Comparison of ENCODE assay signal across 20 cellular contexts in genomic region chr5:149298857-149299404, GRCh38. TPM values are rescaled to one million over a fixed set of nuclear protein-coding genes. Genes with fewer than 3 reads are reported as not detected.
A peak's percentile ranks its signal among the peaks of the same experiment; 100 is the strongest.
DNase-seq lines count a peak whose midpoint lies in the region; ATAC-seq and TF ChIP-seq lines count a peak whose summit lies in the region.
"Had no signal": no experiment of that assay in that cellular context is flagged by ENCODE, and none has a peak within 500 bp of the region (broad histone marks: within the 10 kb centered on the region; RNA-seq: fewer than 3 reads in every experiment).

No MANE protein-coding gene starts in this region.

- H3K27ac ChIP-seq in lung (ENCODE audit: low read depth in 1 of 2, low read length in 1 of 2), result peak overlapping the region; percentile 64 to 88
- no peak overlapping the region for H3K27ac ChIP-seq in aorta (ENCODE audit: low read depth in 1 of 2, low read length in 2 of 2)
- no peak overlapping the region for H3K27ac ChIP-seq in substantia nigra (ENCODE audit: low read depth, low read length, poor library complexity, severe bottlenecking)
- H3K27ac ChIP-seq: pancreas, VCaP had no signal

- TF ChIP-seq CTCF in endothelial cell (IDR thresholded peaks at IDR 0.05; ENCODE audit: unreplicated experiment) (no peak), lung (IDR thresholded peaks at IDR 0.05; ENCODE audit: control extremely low read depth, extremely low read depth) (no peak)

- peak overlapping the region; percentile 20 for H3K4me3 Mint-ChIP-seq in activated naive CD4-positive, alpha-beta T cell treated with anti-CD3 and anti-CD28 coated beads, Interleukin-2, amount 50 U/mL, for 24 hours
- no peak overlapping the region for H3K4me3 Mint-ChIP-seq in activated naive CD4-positive, alpha-beta T cell treated with anti-CD3 and anti-CD28 coated beads for 36 hours
- peak overlapping the region; percentile 45 for H3K4me3 Mint-ChIP-seq in endothelial cell (ENCODE audit: unreplicated experiment)
- H3K4me3 Mint-ChIP-seq in stimulated activated effector memory CD8-positive, alpha-beta T cell treated with anti-CD3 and anti-CD28 coated beads, Interleukin-12 subunit alpha, Interleukin-12 subunit beta, amount 100 ng/mL, for 72 hours, result no peak overlapping the region
- H3K4me3 Mint-ChIP-seq: activated CD8-positive, alpha-beta T cell treated with anti-CD3 and anti-CD28 coated beads for 36 hours; CD4-positive, CD25-positive, alpha-beta regulatory T cell had no signal

- no peak for DNase-seq in activated naive CD4-positive, alpha-beta T cell treated with anti-CD3 and anti-CD28 coated beads for 36 hours
- DNase-seq in endothelial cell (ENCODE audit: low spot score) (peak; percentile 72), lung (ENCODE audit: low spot score) (no peak), aorta (no peak), substantia nigra (lab: John Stamatoyannopoulos, UW) (no peak)
- no peak for DNase-seq in stimulated activated effector memory CD8-positive, alpha-beta T cell treated with anti-CD3 and anti-CD28 coated beads, Interleukin-12 subunit alpha, Interleukin-12 subunit beta, amount 100 ng/mL, for 72 hours (ENCODE audit: low spot score in 2 of 2)
- DNase-seq: 8988T; activated CD8-positive, alpha-beta T cell treated with anti-CD3 and anti-CD28 coated beads for 36 hours; amniotic stem cell; CD4-positive, CD25-positive, alpha-beta regulatory T cell; DND-41; glutamatergic neuron; NCI-H2107; NCI-H526 treated with DMSO at 0.1 percent for 48 hours; pancreas; PC-3 had no signal

- peaks cover 56% of the 10 kb centered on the region for H3K4me1 Mint-ChIP-seq in activated naive CD4-positive, alpha-beta T cell treated with anti-CD3 and anti-CD28 coated beads, Interleukin-2, amount 50 U/mL, for 24 hours
- peaks cover 55% of the 10 kb centered on the region for H3K4me1 Mint-ChIP-seq in activated naive CD4-positive, alpha-beta T cell treated with anti-CD3 and anti-CD28 coated beads for 36 hours (ENCODE audit: low read depth)
- H3K4me1 Mint-ChIP-seq in endothelial cell (ENCODE audit: unreplicated experiment), result peaks cover 84% of the 10 kb centered on the region
- no peaks in the 10 kb centered on the region for H3K4me1 Mint-ChIP-seq in stimulated activated effector memory CD8-positive, alpha-beta T cell treated with anti-CD3 and anti-CD28 coated beads, Interleukin-12 subunit alpha, Interleukin-12 subunit beta, amount 100 ng/mL, for 72 hours

- H3K9me3 Mint-ChIP-seq in activated naive CD4-positive, alpha-beta T cell treated with anti-CD3 and anti-CD28 coated beads, Interleukin-2, amount 50 U/mL, for 24 hours, result no peaks in the 10 kb centered on the region
- no peaks in the 10 kb centered on the region for H3K9me3 Mint-ChIP-seq in activated naive CD4-positive, alpha-beta T cell treated with anti-CD3 and anti-CD28 coated beads for 36 hours
- H3K9me3 Mint-ChIP-seq in endothelial cell (ENCODE audit: unreplicated experiment), result no peaks in the 10 kb centered on the region
- H3K9me3 Mint-ChIP-seq in stimulated activated effector memory CD8-positive, alpha-beta T cell treated with anti-CD3 and anti-CD28 coated beads, Interleukin-12 subunit alpha, Interleukin-12 subunit beta, amount 100 ng/mL, for 72 hours, result no peaks in the 10 kb centered on the region
- H3K9me3 Mint-ChIP-seq: activated CD8-positive, alpha-beta T cell treated with anti-CD3 and anti-CD28 coated beads for 36 hours; CD4-positive, CD25-positive, alpha-beta regulatory T cell had no signal

- no peaks in the 10 kb centered on the region for H3K27me3 ChIP-seq in lung (ENCODE audit: control insufficient read depth, insufficient read depth)
- no peaks in the 10 kb centered on the region for H3K27me3 ChIP-seq in aorta (ENCODE audit: control insufficient read depth in 1 of 2, insufficient read depth in 2 of 2, low read length in 1 of 2)
- H3K27me3 ChIP-seq: pancreas had no signal

- peak overlapping the region; percentile 10 for H3K27ac Mint-ChIP-seq in activated naive CD4-positive, alpha-beta T cell treated with anti-CD3 and anti-CD28 coated beads, Interleukin-2, amount 50 U/mL, for 24 hours
- H3K27ac Mint-ChIP-seq in activated naive CD4-positive, alpha-beta T cell treated with anti-CD3 and anti-CD28 coated beads for 36 hours, result no peak overlapping the region
- peak overlapping the region; percentile 98 for H3K27ac Mint-ChIP-seq in endothelial cell (ENCODE audit: unreplicated experiment)
- no peak overlapping the region for H3K27ac Mint-ChIP-seq in stimulated activated effector memory CD8-positive, alpha-beta T cell treated with anti-CD3 and anti-CD28 coated beads, Interleukin-12 subunit alpha, Interleukin-12 subunit beta, amount 100 ng/mL, for 72 hours
- H3K27ac Mint-ChIP-seq: activated CD8-positive, alpha-beta T cell treated with anti-CD3 and anti-CD28 coated beads for 36 hours; CD4-positive, CD25-positive, alpha-beta regulatory T cell had no signal

- H3K9me3 ChIP-seq in lung (ENCODE audit: control insufficient read depth in 2 of 2, insufficient read depth in 1 of 2, low read length in 1 of 2) (no peaks in the 10 kb centered on the region), aorta (ENCODE audit: control insufficient read depth, low read length) (no peaks in the 10 kb centered on the region)
- H3K9me3 ChIP-seq: pancreas had no signal

- ATAC-seq in lung (ENCODE audit: insufficient read depth, low FRiP score) (no peak), aorta (ENCODE audit: low FRiP score) (peak; percentile 31), HG02970 (IDR thresholded peaks at IDR 0.05; ENCODE audit: low FRiP score, unreplicated experiment) (no peak)
- ATAC-seq in stimulated activated effector memory CD8-positive, alpha-beta T cell treated with anti-CD3 and anti-CD28 coated beads, Interleukin-12 subunit alpha, Interleukin-12 subunit beta, amount 100 ng/mL, for 72 hours, result no peak
- ATAC-seq: pancreas, PC-3, SK-N-SH treated with all-trans-retinoic acid at 6 μM for 48 hours had no signal

- 22 to 34% methylated on average over 10 of the region's 10 CpGs for WGBS in lung, 2 donors
- WGBS in aorta, 2 donors, result 61 to 65% methylated on average over 10 of the region's 10 CpGs

- intact Hi-C loops in activated naive CD4-positive, alpha-beta T cell treated with anti-CD3 and anti-CD28 coated beads for 36 hours (cut with micrococcal nuclease), result loop anchor here (2.0 to 5.0 kb wide), 2 partner anchors 60 to 133 kb away; partner anchors contain the start of gene PCYOX1L
- intact Hi-C loops in aorta (cut with DNase I), result no loop called here

- H3K4me1 ChIP-seq in lung (ENCODE audit: control insufficient read depth in 2 of 2, insufficient read depth in 2 of 2, low read length in 2 of 2) (peaks cover 26 to 35% of the 10 kb centered on the region in 2 donors), aorta (ENCODE audit: control insufficient read depth in 1 of 2, insufficient read depth in 2 of 2, low read length in 2 of 2) (no peaks in the 10 kb centered on the region)
- H3K4me1 ChIP-seq: pancreas had no signal

- CTCF ChIA-PET in activated naive CD4-positive, alpha-beta T cell treated with anti-CD3 and anti-CD28 coated beads for 36 hours (lab: Charles Lee), result interaction anchor here (0.6 to 1.3 kb wide), 3 partner anchors 18 to 374 kb away, joined by 3 to 5 read pairs (median 3); no protein-coding TSS in a partner anchor

- H3K4me3 ChIP-seq in lung, result no peak overlapping the region
- no peak overlapping the region for H3K4me3 ChIP-seq in aorta (ENCODE audit: low read length in 2 of 2)
- H3K4me3 ChIP-seq: pancreas had no signal

- H3K36me3 Mint-ChIP-seq in activated naive CD4-positive, alpha-beta T cell treated with anti-CD3 and anti-CD28 coated beads, Interleukin-2, amount 50 U/mL, for 24 hours, result no peaks in the 10 kb centered on the region
- H3K36me3 Mint-ChIP-seq in activated naive CD4-positive, alpha-beta T cell treated with anti-CD3 and anti-CD28 coated beads for 36 hours (ENCODE audit: low read depth), result no peaks in the 10 kb centered on the region
- peaks cover 37% of the 10 kb centered on the region for H3K36me3 Mint-ChIP-seq in endothelial cell (ENCODE audit: low read depth, unreplicated experiment)
- no peaks in the 10 kb centered on the region for H3K36me3 Mint-ChIP-seq in stimulated activated effector memory CD8-positive, alpha-beta T cell treated with anti-CD3 and anti-CD28 coated beads, Interleukin-12 subunit alpha, Interleukin-12 subunit beta, amount 100 ng/mL, for 72 hours
- H3K36me3 Mint-ChIP-seq: CD4-positive, CD25-positive, alpha-beta regulatory T cell had no signal

- H3K36me3 ChIP-seq in lung (ENCODE audit: control insufficient read depth in 2 of 2, insufficient read depth in 2 of 2, low read length in 2 of 2) (no peaks in the 10 kb centered on the region), aorta (ENCODE audit: control insufficient read depth in 1 of 2, insufficient read depth in 2 of 2, low read length in 1 of 2) (no peaks in the 10 kb centered on the region)
- H3K36me3 ChIP-seq: pancreas had no signal

- H3K27me3 Mint-ChIP-seq in activated naive CD4-positive, alpha-beta T cell treated with anti-CD3 and anti-CD28 coated beads, Interleukin-2, amount 50 U/mL, for 24 hours, result no peaks in the 10 kb centered on the region
- H3K27me3 Mint-ChIP-seq in activated naive CD4-positive, alpha-beta T cell treated with anti-CD3 and anti-CD28 coated beads for 36 hours (ENCODE audit: low read depth), result no peaks in the 10 kb centered on the region
- peaks cover 12% of the 10 kb centered on the region for H3K27me3 Mint-ChIP-seq in endothelial cell (ENCODE audit: unreplicated experiment)
- H3K27me3 Mint-ChIP-seq: activated CD8-positive, alpha-beta T cell treated with anti-CD3 and anti-CD28 coated beads for 36 hours had no signal

RNA-seq across cellular contexts. Expression of gene AFAP1L1, which starts 27.3 kb away (rescaled TPM):
- total RNA-seq in activated naive CD4-positive, alpha-beta T cell treated with anti-CD3 and anti-CD28 coated beads for 36 hours, result under 1 TPM in 1 of 2 experiments, not detected in 1; 0.07 TPM
- 393 TPM for total RNA-seq in endothelial cell (ENCODE audit: unreplicated experiment)
- total RNA-seq in lung, result 10 to 100 TPM; 22.8 to 40.6 TPM
- polyA plus RNA-seq in lung, result 10 to 100 TPM in 1 of 2 donors, 1 to 10 TPM in 1; 9.8 to 13.3 TPM
- 10 to 100 TPM; 12.3 to 27.9 TPM for total RNA-seq in aorta
- 1 to 10 TPM; 1.3 to 3.0 TPM for polyA plus RNA-seq in aorta
- total RNA-seq: CD4-positive, CD25-positive, alpha-beta regulatory T cell had no signal

RNA-seq across cellular contexts. Expression of gene GRPEL2, which starts 46.4 kb away (rescaled TPM):
- total RNA-seq in activated naive CD4-positive, alpha-beta T cell treated with anti-CD3 and anti-CD28 coated beads for 36 hours, result 10 to 100 TPM; 44.7 to 49.6 TPM
- 51.1 TPM for total RNA-seq in endothelial cell (ENCODE audit: unreplicated experiment)
- total RNA-seq in lung, result 10 to 100 TPM; 19.2 to 20.2 TPM
- polyA plus RNA-seq in lung, result 10 to 100 TPM in 1 of 2 donors, 1 to 10 TPM in 1; 6.6 to 12.7 TPM
- total RNA-seq in aorta, result 10 to 100 TPM; 11.4 to 12.9 TPM
- 1 to 10 TPM; 1.6 to 3.7 TPM for polyA plus RNA-seq in aorta

RNA-seq across cellular contexts. Expression of gene PCYOX1L, which starts 58.9 kb away (rescaled TPM):
- total RNA-seq in activated naive CD4-positive, alpha-beta T cell treated with anti-CD3 and anti-CD28 coated beads for 36 hours, result 10 to 100 TPM; 19.9 to 21.0 TPM
- total RNA-seq in endothelial cell (ENCODE audit: unreplicated experiment) (18.3 TPM), lung (1 to 10 TPM; 7.9 to 9.3 TPM), aorta (1 to 10 TPM; 3.1 to 9.2 TPM)
- polyA plus RNA-seq in lung (1 to 10 TPM; 4.8 to 6.8 TPM), aorta (1 to 10 TPM; 3.1 to 5.3 TPM)

Comparison
In these comparisons a context has a peak if more than half of its experiments do, and no peak if none do; other contexts are left out.
1. H3K27ac Mint-ChIP-seq: peak in activated naive CD4-positive, alpha-beta T cell treated with anti-CD3 and anti-CD28 coated beads, Interleukin-2, amount 50 U/mL, for 24 hours (single experiment) and endothelial cell (single experiment); none in activated naive CD4-positive, alpha-beta T cell treated with anti-CD3 and anti-CD28 coated beads for 36 hours (single experiment) and stimulated activated effector memory CD8-positive, alpha-beta T cell treated with anti-CD3 and anti-CD28 coated beads, Interleukin-12 subunit alpha, Interleukin-12 subunit beta, amount 100 ng/mL, for 72 hours (single experiment).
2. H3K4me3 Mint-ChIP-seq: peak in activated naive CD4-positive, alpha-beta T cell treated with anti-CD3 and anti-CD28 coated beads, Interleukin-2, amount 50 U/mL, for 24 hours (single experiment) and endothelial cell (single experiment); none in activated naive CD4-positive, alpha-beta T cell treated with anti-CD3 and anti-CD28 coated beads for 36 hours (single experiment) and stimulated activated effector memory CD8-positive, alpha-beta T cell treated with anti-CD3 and anti-CD28 coated beads, Interleukin-12 subunit alpha, Interleukin-12 subunit beta, amount 100 ng/mL, for 72 hours (single experiment).
3. H3K27ac ChIP-seq: peak in lung (2 of 2); none in aorta (0 of 2) and substantia nigra (single experiment).
4. RNA of gene AFAP1L1, which starts 27.3 kb away (total RNA-seq): 393 TPM in endothelial cell (single experiment), 22.8 to 40.6 TPM in lung and 12.3 to 27.9 TPM in aorta; 0.07 TPM in activated naive CD4-positive, alpha-beta T cell treated with anti-CD3 and anti-CD28 coated beads for 36 hours; every median in the first group is over 10 times any median in the second.